ENCODE assay signal across 8 cellular contexts in the genomic region with DNA sequence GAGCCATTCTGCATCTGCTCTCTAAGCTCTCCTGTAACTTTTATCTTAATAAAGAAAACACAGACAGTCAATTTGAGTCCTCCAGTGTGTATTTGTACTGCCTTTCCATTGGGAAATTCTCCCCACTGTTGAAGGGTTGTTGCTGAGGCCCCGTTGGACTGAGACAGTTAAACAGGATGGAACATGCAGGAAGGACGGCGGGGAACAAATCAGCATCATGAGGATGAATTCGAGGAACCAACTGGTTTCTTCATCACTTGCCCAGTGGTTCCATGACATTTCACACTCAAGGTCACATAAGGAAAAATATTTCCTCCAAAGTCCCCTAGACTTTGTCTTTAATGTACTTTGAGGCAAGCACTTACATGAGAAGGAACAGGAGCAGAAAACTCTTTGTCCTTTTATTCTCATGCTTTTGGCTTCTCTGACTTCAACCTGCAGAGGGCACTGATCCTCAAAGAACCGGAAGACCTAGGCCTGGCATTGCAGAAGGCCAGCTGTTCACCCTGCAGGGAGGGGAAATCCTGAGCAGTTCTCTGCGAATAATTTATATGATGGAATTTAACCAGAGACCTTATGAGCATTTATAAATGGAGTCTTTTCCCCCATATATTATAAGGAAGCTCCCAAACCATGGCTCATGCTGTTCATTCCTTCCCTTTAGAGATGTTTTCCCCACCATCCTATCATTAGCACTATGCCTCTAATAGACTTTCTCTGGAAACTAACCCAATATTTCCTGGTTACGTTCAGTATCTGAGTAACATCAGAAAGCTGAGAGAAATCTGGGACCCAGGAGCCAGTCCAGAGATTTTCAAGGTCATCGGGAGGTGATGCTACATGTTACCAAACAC. TPM values are rescaled to one million over a fixed set of nuclear protein-coding genes. Genes with fewer than 3 reads are reported as not detected.
DNase-seq lines count a peak whose midpoint lies in the region; FAIRE-seq and TF ChIP-seq lines count a peak whose summit lies in the region.

No MANE protein-coding gene starts in this region.

- H3K4me1 ChIP-seq in A673 (ENCODE audit: insufficient read depth, low read length, poor library complexity, severe bottlenecking) (peaks cover 10% of the 10 kb centered on the region), PC-9 (replicated peaks; ENCODE audit: insufficient read depth) (peaks cover 65% of the 10 kb centered on the region)

- H3K27me3 ChIP-seq in A673 (replicated peaks; ENCODE audit: insufficient read depth, low read depth, low read length, poor library complexity) (no peaks in the 10 kb centered on the region), PC-9 (ENCODE audit: insufficient read depth, low read depth) (no peaks in the 10 kb centered on the region)

- BruUV-seq in A673 (replicated peaks; lab: Mats Ljungman, UMichigan) = no TSS peak
- BruUV-seq in PC-9 (replicated peaks; lab: Mats Ljungman, UMichigan) = no TSS peak

- H3K9me3 ChIP-seq in A673 (ENCODE audit: low read depth, low read length, poor library complexity, severe bottlenecking) = no peaks in the 10 kb centered on the region
- no peaks in the 10 kb centered on the region for H3K9me3 ChIP-seq in PC-9 (ENCODE audit: insufficient read depth, low read depth)

- intact Hi-C loops in A673 (cut with micrococcal nuclease; ENCODE audit: unreplicated experiment) = loop anchor here (1.0 kb wide), 1 partner anchor 213 kb away; no protein-coding TSS in a partner anchor
- intact Hi-C loops in PC-9 (cut with micrococcal nuclease; ENCODE audit: unreplicated experiment) = loop anchor here (1.0 to 10.0 kb wide), 8 partner anchors 10 to 307 kb away; no protein-coding TSS in a partner anchor

- H3K79me2 ChIP-seq in PC-9 (ENCODE audit: low read depth) = peaks cover 17% of the 10 kb centered on the region

- H4K20me1 ChIP-seq in PC-9 (ENCODE audit: insufficient read depth) = no peaks in the 10 kb centered on the region

- H2AFZ ChIP-seq in PC-9 = no peak overlapping the region

- peak; percentile 80 for FAIRE-seq in islet of Langerhans (lab: Jason Lieb, UNC)

- H3K36me3 ChIP-seq in A673 (ENCODE audit: insufficient read depth, low read length, poor library complexity, severe bottlenecking) (no peaks in the 10 kb centered on the region), PC-9 (ENCODE audit: low read depth) (no peaks in the 10 kb centered on the region)

- peak; percentile 80 for TF ChIP-seq CTCF in A673 (conservative IDR thresholded peaks at IDR 0.05; ENCODE audit: low read depth, low read length)
- peak; percentile 74 for TF ChIP-seq CTCF in GM12872 (IDR thresholded peaks at IDR 0.05; ENCODE audit: insufficient read depth, low read depth, low read length)
- peak; percentile 75 for TF ChIP-seq CTCF in HFF-Myc (IDR thresholded peaks at IDR 0.05; ENCODE audit: low read depth, low read length, missing control alignments)
- TF ChIP-seq CTCF in LNCAP (IDR thresholded peaks at IDR 0.05) = peak; percentile 74
- peak; percentile 88 for TF ChIP-seq CTCF in PC-9 (conservative IDR thresholded peaks at IDR 0.05)

- H3K4me3 ChIP-seq in A673 (ENCODE audit: low read depth, low read length, poor library complexity, severe bottlenecking) (no peak overlapping the region), HFF-Myc (replicated peaks; ENCODE audit: low read depth, low read length) (no peak overlapping the region), PC-9 (no peak overlapping the region)

- H3K27ac ChIP-seq in A673 (ENCODE audit: low read depth, low read length, poor library complexity, severe bottlenecking) (no peak overlapping the region), PC-9 (peak overlapping the region; percentile 95)

- CTCF ChIA-PET in A673 (lab: Charles Lee) = interaction anchor here (0.9 to 1.4 kb wide), 2 partner anchors 14 to 145 kb away, joined by 4 to 5 read pairs; no protein-coding TSS in a partner anchor
- CTCF ChIA-PET in PC-9 (lab: Charles Lee) = interaction anchor here (0.7 to 1.0 kb wide), 2 partner anchors 39 to 402 kb away, joined by 3 read pairs; no protein-coding TSS in a partner anchor

- POLR2A ChIA-PET in A673 (lab: Charles Lee; ENCODE audit: low non-redundant PET) (interaction anchor here (0.5 kb wide), 1 partner anchor 15 kb away, joined by 5 read pairs; no protein-coding TSS in a partner anchor), PC-9 (lab: Charles Lee; ENCODE audit: unreplicated experiment) (interaction anchor here (0.7 to 0.9 kb wide), 4 partner anchors 14 to 211 kb away, joined by 3 to 6 read pairs (median 5); no protein-coding TSS in a partner anchor)

- DNase-seq in A673 (ENCODE audit: low spot score) (peak; percentile 92), HFF-Myc (ENCODE audit: extremely low read depth, low read depth) (peak; percentile 66), PC-9 (peak; percentile 74 to 81), brain pericyte (ENCODE audit: low read depth, low spot score) (peak; percentile 62)
- peak; percentile 1 for DNase-seq in stimulated activated CD4-positive, alpha-beta T cell treated with anti-CD3 and anti-CD28 coated beads, Interleukin-4, amount 100 ng/mL, for 48 hours (ENCODE audit: low read depth in 2 of 2)

- H3K9me2 ChIP-seq in PC-9 (ENCODE audit: insufficient read depth) = no peaks in the 10 kb centered on the region

- H3K4me2 ChIP-seq in PC-9 = peak overlapping the region; percentile 46

- peaks cover 37% of the 10 kb centered on the region for H3F3A ChIP-seq in PC-9 (ENCODE audit: insufficient read depth, low read depth)

RNA-seq across cellular contexts. Expression of a gene that starts 55.2 kb away (rescaled TPM):
- total RNA-seq in A673 (2021) (not detected in 2 replicates), PC-9 (2021) (112 and 162 TPM in 2 replicates)

Comparison
In these comparisons a context has a peak if more than half of its experiments do, and no peak if none do; other contexts are left out.
1. DNase-seq: peak in every context shown above with its lines; median percentile 92 in A673; 78 in PC-9; 66 in HFF-Myc; 62 in brain pericyte; 1 in stimulated activated CD4-positive, alpha-beta T cell treated with anti-CD3 and anti-CD28 coated beads, Interleukin-4, amount 100 ng/mL, for 48 hours.
2. RNA of a gene that starts 55.2 kb away (total RNA-seq): 112 to 162 TPM in PC-9; not detected in A673; every median in the first group is over 100 times any median in the second.
3. Peak in every context shown above with its lines, with median percentiles within 50 percentile points of each other: CTCF ChIP-seq.